22 cellular contexts compared by ENCODE assay signal in genomic region chr9:28668158-28668557, GRCh38.
A peak's percentile ranks its signal among the peaks of the same experiment; 100 is the strongest.
DNase-seq lines count a peak whose midpoint lies in the region; ATAC-seq, FAIRE-seq and TF ChIP-seq lines count a peak whose summit lies in the region.
"Had no signal": no experiment of that assay in that cellular context is flagged by ENCODE, and none has a peak within 500 bp of the region (broad histone marks: within the 10 kb centered on the region; RNA-seq: fewer than 3 reads in every experiment).

No MANE protein-coding gene starts in this region.

- DNase-seq in GM13976 (ENCODE audit: low spot score): peak; percentile 5
- DNase-seq in sigmoid colon: no peak
- DNase-seq in GM12891 (ENCODE audit: insufficient read length, low spot score): no peak
- DNase-seq in COR-L47 (lab: John Stamatoyannopoulos, UW): no peak
- DNase-seq: activated CD8-positive, alpha-beta memory T cell treated with anti-CD3 and anti-CD28 coated beads, Interleukin-2, amount 10 ng/mL, durations not matched to agents 7 days and 5 days; brain microvascular endothelial cell; colonic mucosa; hippocampal formation; islet precursor cell; stimulated activated CD4-positive, alpha-beta T cell treated with anti-CD3 and anti-CD28 coated beads, Interleukin-15, amount 100 ng/mL, for 24 hours; stimulated activated naive B cell treated with anti-CD40 and anti-IgM and Interleukin-4, amounts not matched to agents 10 μg/mL and 1 μg/mL and 100 μg/mL, for 72 hours; tibial artery had no signal

- no peaks in the 10 kb centered on the region for H3K9me3 ChIP-seq in sigmoid colon
- H3K9me3 ChIP-seq: colonic mucosa, tibial artery had no signal

- in situ Hi-C loops in GM13976 (cut with MboI; ENCODE audit: low sequenced_read_pairs, unreplicated experiment): no loop called here

- no peak for FAIRE-seq in GM12891 (lab: Jason Lieb, UNC)
- FAIRE-seq: D721Med, G401.6, GM12892, H54 had no signal

- H3K27ac ChIP-seq in sigmoid colon: no peak overlapping the region
- H3K27ac ChIP-seq: brain microvascular endothelial cell, colonic mucosa, tibial artery had no signal

- H3K36me3 ChIP-seq in sigmoid colon: no peaks in the 10 kb centered on the region
- H3K36me3 ChIP-seq: brain microvascular endothelial cell, colonic mucosa, tibial artery had no signal

- ATAC-seq in GM19351 (IDR thresholded peaks at IDR 0.05; ENCODE audit: unreplicated experiment) (peak; percentile 72), HG02642 (IDR thresholded peaks at IDR 0.05; ENCODE audit: poor library complexity, unreplicated experiment) (peak; percentile 58), HG03439 (IDR thresholded peaks at IDR 0.05; ENCODE audit: unreplicated experiment) (peak; percentile 70), GM18907 (IDR thresholded peaks at IDR 0.05; ENCODE audit: unreplicated experiment) (no peak)
- ATAC-seq: activated CD8-positive, alpha-beta memory T cell treated with anti-CD3 and anti-CD28 coated beads, Interleukin-2, amount 10 ng/mL, durations not matched to agents 7 days and 5 days; activated T-helper 17 cell treated with anti-CD3 and anti-CD28 coated beads, Interleukin-2, amount 50 U/mL, for 72 hours; SK-N-SH treated with all-trans-retinoic acid at 6 μM for 48 hours; stimulated activated naive B cell treated with anti-CD40 and anti-IgM and Interleukin-4, amounts not matched to agents 10 μg/mL and 1 μg/mL and 100 μg/mL, for 72 hours had no signal

- no peak for TF ChIP-seq EP300 in sigmoid colon (IDR thresholded peaks at IDR 0.05)

- no peaks in the 10 kb centered on the region for H3K27me3 ChIP-seq in sigmoid colon
- H3K27me3 ChIP-seq: brain microvascular endothelial cell, colonic mucosa, tibial artery had no signal

- no peak overlapping the region for H3K4me3 ChIP-seq in sigmoid colon
- H3K4me3 ChIP-seq: colonic mucosa, tibial artery had no signal

- TF ChIP-seq POLR2A in sigmoid colon (IDR thresholded peaks at IDR 0.05) (no peak), GM12891 (IDR thresholded peaks at IDR 0.05; ENCODE audit: low read depth, low read length) (no peak)

- intact Hi-C loops in sigmoid colon (cut with DNase I): no loop called here

- 56 to 76% methylated on average over 2 of the region's 2 CpGs for WGBS in sigmoid colon, 2 donors

- TF ChIP-seq CTCF in GM13976 (IDR thresholded peaks at IDR 0.05; ENCODE audit: borderline replicate concordance, control extremely low read depth, extremely low read depth, insufficient read depth, missing control alignments) (no peak), sigmoid colon (IDR thresholded peaks at IDR 0.05) (no peak)

- no peaks in the 10 kb centered on the region for H3K4me1 ChIP-seq in sigmoid colon
- H3K4me1 ChIP-seq: colonic mucosa, tibial artery had no signal

TF ChIP-seq in GM12891, 5 proteins besides CTCF, POLR2A, EP300 and RAD21:
- TF ChIP-seq SPI1 (IDR thresholded peaks at IDR 0.05; ENCODE audit: low read depth, low read length): no peak
TF ChIP-seq in GM12891: peak in this region for 0.
